ENCODE assay signal across 13 cellular contexts in the genomic region with DNA sequence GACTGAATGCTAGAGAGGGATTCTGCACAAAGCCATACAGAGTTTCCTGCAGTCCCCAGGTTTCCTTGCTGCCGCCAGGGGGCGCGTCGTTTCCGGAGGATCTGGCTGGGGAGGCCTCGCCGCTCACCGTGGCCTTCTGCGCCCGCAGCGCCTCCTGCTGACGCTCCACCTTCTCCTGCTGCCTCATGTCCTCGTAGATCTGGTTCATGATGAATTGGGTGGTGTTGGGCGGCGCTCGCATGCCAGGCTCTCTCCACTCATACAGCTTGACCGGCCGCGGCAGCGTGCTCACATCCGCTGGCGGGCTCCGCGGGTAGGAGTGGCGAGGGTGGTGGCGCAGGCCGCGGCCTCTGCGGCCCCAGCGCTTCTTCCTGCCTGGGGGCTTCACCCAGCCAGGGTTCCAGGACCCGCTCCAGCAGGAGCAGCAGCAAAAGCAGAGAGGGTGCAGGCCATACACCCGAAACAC. TPM values are rescaled to one million over a fixed set of nuclear protein-coding genes. Genes with fewer than 3 reads are reported as not detected.
DNase-seq lines count a peak whose midpoint lies in the region; ATAC-seq, FAIRE-seq and TF ChIP-seq lines count a peak whose summit lies in the region.
"Had no signal": no experiment of that assay in that cellular context is flagged by ENCODE, and none has a peak within 500 bp of the region (broad histone marks: within the 10 kb centered on the region; RNA-seq: fewer than 3 reads in every experiment).

No MANE protein-coding gene starts in this region.

- in situ Hi-C loops in K562 (cut with MboI), result loop anchor here (25.0 kb wide), 2 partner anchors 1683 to 1942 kb away; no protein-coding TSS in a partner anchor

- H3K27me3 Mint-ChIP-seq in HFFc6 (ENCODE audit: insufficient read depth) (peaks cover 1% of the 10 kb centered on the region; the same call in 1 of the 2 replicates), nephron progenitor cell (ENCODE audit: low read depth, poor library complexity) (peaks cover 11% of the 10 kb centered on the region)
- no peaks in the 10 kb centered on the region for H3K27me3 Mint-ChIP-seq in CD8-positive, alpha-beta memory T cell

- BruUV-seq in K562 (replicated peaks; lab: Mats Ljungman, UMichigan), result no TSS peak

- DNase-seq in GM10248 (ENCODE audit: extremely low spot score), result no peak
- no peak for DNase-seq in HFFc6
- DNase-seq in K562 (ENCODE audit: extremely low read depth in 1 of 4, low spot score in 3 of 4), result peak; percentile 49 to 72 (median 54)
- DNase-seq in nephron progenitor cell, result peak; percentile 18
- DNase-seq in HCEC 1CT, result no peak
- DNase-seq in CD8-positive, alpha-beta memory T cell, result no peak
- DNase-seq in Peyer's patch, result no peak
- no peak for DNase-seq in SKM-1 treated with dmso at 0.1 percent for 144 hours (lab: John Stamatoyannopoulos, UW; ENCODE audit: unreplicated experiment)
- DNase-seq: foreskin melanocyte, NCI-H1092 treated with DMSO at 0.1 percent for 48 hours, occipital lobe, T-helper 17 cell had no signal

- H2AFZ ChIP-seq in K562 (ENCODE audit: low read depth, low read length), result peak overlapping the region; percentile 38; the same call in 1 of the 2 replicates

- H3K9me3 ChIP-seq in K562 (replicated peaks; ENCODE audit: control insufficient read depth, insufficient read depth, low read depth, low read length) (no peaks in the 10 kb centered on the region), Peyer's patch (no peaks in the 10 kb centered on the region)
- no peaks in the 10 kb centered on the region for H3K9me3 ChIP-seq in CD8-positive, alpha-beta memory T cell (ENCODE audit: low read length)

- H3K27ac Mint-ChIP-seq in HFFc6 (no peak overlapping the region), nephron progenitor cell (no peak overlapping the region)
- H3K27ac Mint-ChIP-seq in CD8-positive, alpha-beta memory T cell, result no peak overlapping the region
- H3K27ac Mint-ChIP-seq: stimulated activated naive CD8-positive, alpha-beta T cell treated with anti-CD3 and anti-CD28 coated beads, Interleukin-15, Interleukin-2, amounts not matched to agents 100 ng/mL and 50 ng/mL, for 24 hours; T-helper 17 cell had no signal

- H4K20me1 ChIP-seq in K562 (replicated peaks; ENCODE audit: control insufficient read depth, insufficient read depth, low read length), result no peaks in the 10 kb centered on the region

- no peaks in the 10 kb centered on the region for H3K79me2 ChIP-seq in K562 (ENCODE audit: control insufficient read depth, insufficient read depth, low read length)

- H3K4me3 ChIP-seq in K562 (no peak overlapping the region), Peyer's patch (no peak overlapping the region)
- no peak overlapping the region for H3K4me3 ChIP-seq in CD8-positive, alpha-beta memory T cell (ENCODE audit: low read length)

- TF ChIP-seq RAD21 in K562 (CRISPR knock-in tag; conservative IDR thresholded peaks at IDR 0.05 in 1 of 2, IDR thresholded peaks at IDR 0.05 in 1 of 2), result peak in 1 of 2 experiments; percentile 50; a peak in 2 of 4 replicates

- no peak for TF ChIP-seq POLR2A in K562 (conservative IDR thresholded peaks at IDR 0.05)
- no peak for TF ChIP-seq POLR2A in Peyer's patch (IDR thresholded peaks at IDR 0.05)

- TF ChIP-seq EP300 in K562 (IDR thresholded peaks at IDR 0.05; ENCODE audit: low read length), result no peak

- no peak overlapping the region for H3K4me2 ChIP-seq in K562 (ENCODE audit: insufficient read depth, low read length)

- 31% methylated on average over 20 of the region's 32 CpGs for WGBS in K562 (ENCODE audit: insufficient coverage, low coverage, missing lambda C conversion rate)

- no peak overlapping the region for H3K4me3 Mint-ChIP-seq in HFFc6
- no peak overlapping the region for H3K4me3 Mint-ChIP-seq in nephron progenitor cell
- no peak overlapping the region for H3K4me3 Mint-ChIP-seq in CD8-positive, alpha-beta memory T cell
- H3K4me3 Mint-ChIP-seq: stimulated activated naive CD8-positive, alpha-beta T cell treated with anti-CD3 and anti-CD28 coated beads, Interleukin-15, Interleukin-2, amounts not matched to agents 100 ng/mL and 50 ng/mL, for 24 hours; T-helper 17 cell had no signal

- H3K9me3 Mint-ChIP-seq in HFFc6, result no peaks in the 10 kb centered on the region
- H3K9me3 Mint-ChIP-seq in nephron progenitor cell, result no peaks in the 10 kb centered on the region
- no peaks in the 10 kb centered on the region for H3K9me3 Mint-ChIP-seq in CD8-positive, alpha-beta memory T cell
- H3K9me3 Mint-ChIP-seq: stimulated activated naive CD8-positive, alpha-beta T cell treated with anti-CD3 and anti-CD28 coated beads, Interleukin-15, Interleukin-2, amounts not matched to agents 100 ng/mL and 50 ng/mL, for 24 hours had no signal

- FAIRE-seq in K562 (lab: Jason Lieb, UNC), result no peak

- POLR2A ChIA-PET in GM10248 (lab: Yijun Ruan, JAX) (no interaction called here), K562 (lab: Yijun Ruan, JAX) (no interaction called here)
- POLR2A ChIA-PET in CD8-positive, alpha-beta memory T cell (lab: Charles Lee), result no interaction called here

- no peaks in the 10 kb centered on the region for H3K9me1 ChIP-seq in K562 (ENCODE audit: control insufficient read depth, insufficient read depth, low read length)

- H3K9ac ChIP-seq in K562 (ENCODE audit: insufficient read depth in 1 of 2, low read depth in 2 of 2, low read length in 2 of 2), result no peak overlapping the region

- H3K27me3 ChIP-seq in K562 (ENCODE audit: control insufficient read depth in 2 of 2, insufficient read depth in 2 of 2, low read length in 2 of 2) (no peaks in the 10 kb centered on the region), Peyer's patch (no peaks in the 10 kb centered on the region)
- H3K27me3 ChIP-seq in CD8-positive, alpha-beta memory T cell (ENCODE audit: insufficient read depth, low read length, poor library complexity, severe bottlenecking), result no peaks in the 10 kb centered on the region

- H3K36me3 Mint-ChIP-seq in HFFc6 (ENCODE audit: low read depth), result no peaks in the 10 kb centered on the region
- H3K36me3 Mint-ChIP-seq in nephron progenitor cell (ENCODE audit: low read depth), result no peaks in the 10 kb centered on the region
- H3K36me3 Mint-ChIP-seq in CD8-positive, alpha-beta memory T cell, result no peaks in the 10 kb centered on the region

- H3K27ac ChIP-seq in K562 (ENCODE audit: extremely low read depth, low read depth, low read length) (no peak overlapping the region), Peyer's patch (no peak overlapping the region)
- H3K27ac ChIP-seq in CD8-positive, alpha-beta memory T cell (ENCODE audit: low read depth, low read length), result no peak overlapping the region

- CTCF ChIA-PET in GM10248 (lab: Yijun Ruan, JAX) (interaction anchor here (1.0 kb wide), 1 partner anchor 14 kb away, joined by 3 read pairs; no protein-coding TSS in a partner anchor), K562 (lab: Yijun Ruan, JAX; ENCODE audit: low intra/inter-chr PET ratio) (no interaction called here)
- CTCF ChIA-PET in CD8-positive, alpha-beta memory T cell (lab: Charles Lee), result no interaction called here

- H3K36me3 ChIP-seq in K562 (ENCODE audit: control insufficient read depth, insufficient read depth, low read length), result no peaks in the 10 kb centered on the region
- H3K36me3 ChIP-seq in CD8-positive, alpha-beta memory T cell (ENCODE audit: insufficient read depth, low read length), result no peaks in the 10 kb centered on the region
- H3K36me3 ChIP-seq in Peyer's patch, result no peaks in the 10 kb centered on the region

- TF ChIP-seq CTCF in GM10248 (IDR thresholded peaks at IDR 0.05; ENCODE audit: control extremely low read depth, extremely low read depth, low read depth, missing control alignments) (peak; percentile 17), HFFc6 (IDR thresholded peaks at IDR 0.05) (peak; percentile 49), K562 (IDR thresholded peaks at IDR 0.05 in 2 of 3, conservative IDR thresholded peaks at IDR 0.05 in 1 of 3; ENCODE audit: insufficient read depth in 2 of 3, low read depth in 1 of 3, low read length in 3 of 3) (peak; percentile 80 to 98 (median 81)), nephron progenitor cell (IDR thresholded peaks at IDR 0.05) (peak; percentile 16), Peyer's patch (IDR thresholded peaks at IDR 0.05) (no peak)

- H3K4me1 ChIP-seq in K562 (replicated peaks in 1 of 2; ENCODE audit: control insufficient read depth in 2 of 2, insufficient read depth in 2 of 2, low read length in 2 of 2) (peaks cover 0 to 10% of the 10 kb centered on the region in 2 experiments; a peak in 1 of 5 replicates), Peyer's patch (no peaks in the 10 kb centered on the region)
- no peaks in the 10 kb centered on the region for H3K4me1 ChIP-seq in CD8-positive, alpha-beta memory T cell (ENCODE audit: insufficient read depth, low read length)

- intact Hi-C loops in K562 (cut with micrococcal nuclease), result no loop called here

- H3K4me1 Mint-ChIP-seq in HFFc6 (ENCODE audit: low read depth) (peaks cover 12% of the 10 kb centered on the region), nephron progenitor cell (no peaks in the 10 kb centered on the region)
- H3K4me1 Mint-ChIP-seq in CD8-positive, alpha-beta memory T cell, result no peaks in the 10 kb centered on the region
- H3K4me1 Mint-ChIP-seq: T-helper 17 cell had no signal

- ATAC-seq in K562, result peak; percentile 99
- ATAC-seq: T-helper 17 cell had no signal

RNA-seq across cellular contexts. Expression of a gene that starts 1.0 kb away (rescaled TPM):
- total RNA-seq in HFFc6 (2021; fragmentation: NEBNext Ultra II Directional; extraction: Animal tissue kit (Norgen Biotek cat#: 25700)), result not detected
- total RNA-seq in K562 (2011; cell fraction: chromatin; rRNA removed; ENCODE audit: low replicate concordance), result not detected in 2 replicates
- total RNA-seq in K562 (2011; cell fraction: nucleolus; rRNA removed), result not detected in 2 replicates
- total RNA-seq in K562 (2011; cell fraction: nucleoplasm; rRNA removed), result not detected in 2 replicates
- total RNA-seq in K562 (2014; rRNA removed) (not detected in 2 replicates), K562 (2014; rRNA removed; fragmentation: Illumina TruSeq; extraction: Trizol) (not detected in 2 replicates), K562 (2015; rRNA removed; fragmentation: Illumina TruSeq; extraction: Trizol) (not detected in 2 replicates), K562 (2021) (not detected in 2 replicates), Peyer's patch (not detected)
- polyA plus RNA-seq in K562 (2011; rRNA removed) (not detected in 2 replicates), K562 (2014; fragmentation: Illumina TruSeq; extraction: Trizol) (not detected in 2 replicates), K562 (2014; fragmentation: Nextera tagmentation; extraction: Ambion mirVana) (not detected), K562 (2014; rRNA removed) (not detected in 2 replicates)
- polyA plus RNA-seq in K562 (2011; cell fraction: cytosol; rRNA removed), result not detected in 2 replicates
- polyA plus RNA-seq in K562 (2011; cell fraction: nucleus; rRNA removed), result not detected in 2 replicates
- not detected in 2 replicates for polyA plus RNA-seq in K562 (2012)
- polyA minus RNA-seq in K562 (2011; rRNA and poly(A)+ RNA removed), result not detected in 2 replicates
- polyA minus RNA-seq in K562 (2011; cell fraction: cytosol; rRNA and poly(A)+ RNA removed), result not detected in 2 replicates
- not detected in 2 replicates for polyA minus RNA-seq in K562 (2011; cell fraction: nucleus; rRNA and poly(A)+ RNA removed)
- total RNA-seq in CD8-positive, alpha-beta memory T cell, result not detected
- polyA plus RNA-seq in CD8-positive, alpha-beta memory T cell, result not detected
- total RNA-seq: occipital lobe, T-helper 17 cell had no signal

RNA-seq across cellular contexts. Expression of a gene that starts 50.8 kb away (rescaled TPM):
- not detected for total RNA-seq in HFFc6 (2021; fragmentation: NEBNext Ultra II Directional; extraction: Animal tissue kit (Norgen Biotek cat#: 25700))
- not detected in 2 replicates for total RNA-seq in K562 (2011; cell fraction: chromatin; rRNA removed; ENCODE audit: low replicate concordance)
- not detected in 2 replicates for total RNA-seq in K562 (2011; cell fraction: nucleolus; rRNA removed)
- not detected in 2 replicates for total RNA-seq in K562 (2011; cell fraction: nucleoplasm; rRNA removed)
- total RNA-seq in K562 (2014; rRNA removed), result not detected in 2 replicates
- not detected in 2 replicates for total RNA-seq in K562 (2014; rRNA removed; fragmentation: Illumina TruSeq; extraction: Trizol)
- not detected in 2 replicates for total RNA-seq in K562 (2015; rRNA removed; fragmentation: Illumina TruSeq; extraction: Trizol)
- total RNA-seq in K562 (2021), result not detected in 2 replicates
- not detected in 2 replicates for polyA plus RNA-seq in K562 (2011; rRNA removed)
- not detected in 2 replicates for polyA plus RNA-seq in K562 (2011; cell fraction: cytosol; rRNA removed)
- not detected in 2 replicates for polyA plus RNA-seq in K562 (2011; cell fraction: nucleus; rRNA removed)
- polyA plus RNA-seq in K562 (2012), result not detected in 2 replicates
- not detected in 2 replicates for polyA plus RNA-seq in K562 (2014; fragmentation: Illumina TruSeq; extraction: Trizol)
- not detected for polyA plus RNA-seq in K562 (2014; fragmentation: Nextera tagmentation; extraction: Ambion mirVana)
- polyA plus RNA-seq in K562 (2014; rRNA removed), result not detected in 2 replicates
- not detected in 2 replicates for polyA minus RNA-seq in K562 (2011; rRNA and poly(A)+ RNA removed)
- not detected in 2 replicates for polyA minus RNA-seq in K562 (2011; cell fraction: cytosol; rRNA and poly(A)+ RNA removed)
- polyA minus RNA-seq in K562 (2011; cell fraction: nucleus; rRNA and poly(A)+ RNA removed), result not detected in 2 replicates
- not detected for total RNA-seq in CD8-positive, alpha-beta memory T cell
- not detected for polyA plus RNA-seq in CD8-positive, alpha-beta memory T cell
- total RNA-seq in Peyer's patch, result not detected
- total RNA-seq: occipital lobe, T-helper 17 cell had no signal

Comparison
In these comparisons a context has a peak if more than half of its experiments do, and no peak if none do; other contexts are left out.
1. DNase-seq: peak in K562 (4 of 4) and nephron progenitor cell (single experiment); none in GM10248 (single experiment), HFFc6 (single experiment), HCEC 1CT (single experiment), CD8-positive, alpha-beta memory T cell (0 of 5), Peyer's patch (0 of 3) and SKM-1 treated with dmso at 0.1 percent for 144 hours (single experiment).
2. CTCF ChIP-seq: peak in GM10248 (single experiment), HFFc6 (single experiment), K562 (3 of 3) and nephron progenitor cell (single experiment); none in Peyer's patch (0 of 6).